In the genomic region with DNA sequence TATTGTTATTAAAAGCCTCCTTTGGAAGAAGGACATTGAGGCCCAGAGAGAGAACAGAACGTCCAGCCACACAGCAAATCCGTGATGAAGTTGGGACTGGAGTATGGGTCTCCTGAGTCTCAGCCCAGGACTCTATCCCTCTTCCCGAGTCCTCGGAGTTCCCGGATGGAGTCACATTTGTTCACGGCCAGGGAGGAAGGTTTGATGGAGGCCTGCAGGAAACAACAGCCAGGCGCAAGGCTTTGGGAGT, we compare ENCODE assay signal across 8 cellular contexts. TPM values are rescaled to one million over a fixed set of nuclear protein-coding genes. Genes with fewer than 3 reads are reported as not detected.
DNase-seq lines count a peak whose midpoint lies in the region; ATAC-seq and TF ChIP-seq lines count a peak whose summit lies in the region.

No MANE protein-coding gene starts in this region.

- H3K4me2 ChIP-seq in osteoblast (ENCODE audit: insufficient read depth, low read length) = peak overlapping the region; percentile 97

- H3K4me1 ChIP-seq in NT2/D1 (ENCODE audit: insufficient read depth, insufficient read length) (peaks cover 15% of the 10 kb centered on the region), osteoblast (ENCODE audit: insufficient read depth, low read length) (peaks cover 24% of the 10 kb centered on the region)

- TF ChIP-seq CTCF in epithelial cell of esophagus (IDR thresholded peaks at IDR 0.05; ENCODE audit: insufficient read depth, low read depth, low read length, missing control alignments) (no peak), osteoblast (IDR thresholded peaks at IDR 0.05; ENCODE audit: extremely low read depth, low read depth, low read length) (no peak)

- peaks cover 60% of the 10 kb centered on the region for H3K36me3 ChIP-seq in NT2/D1 (ENCODE audit: insufficient read depth, insufficient read length, low read length)
- peaks cover 23% of the 10 kb centered on the region for H3K36me3 ChIP-seq in osteoblast (ENCODE audit: insufficient read depth, low read length)

- H3K4me3 ChIP-seq in GM08714 (ENCODE audit: low read length) (peak overlapping the region; percentile 54; the same call in 1 of the 2 replicates), NT2/D1 (ENCODE audit: insufficient read length, low read depth) (peak overlapping the region; percentile 75), epithelial cell of esophagus (ENCODE audit: low read length) (peak overlapping the region; percentile 47), osteoblast (ENCODE audit: insufficient read depth, low read length) (peak overlapping the region; percentile 89)

- DNase-seq in NT2/D1 (ENCODE audit: low read depth, low spot score) = no peak
- no peak for DNase-seq in epithelial cell of esophagus (ENCODE audit: low read depth)
- no peak for DNase-seq in osteoblast (ENCODE audit: insufficient read length, low spot score, missing footprints)
- no peak for DNase-seq in stimulated activated naive CD4-positive, alpha-beta T cell (lab: John Stamatoyannopoulos, UW)
- DNase-seq in stimulated activated CD4-positive, alpha-beta T cell treated with anti-CD3 and anti-CD28 coated beads, Interleukin-2, amount 100 ng/mL, for 24 hours = no peak
- DNase-seq in HK-2 (ENCODE audit: unreplicated experiment) = no peak

- peaks cover 24% of the 10 kb centered on the region for H4K20me1 ChIP-seq in osteoblast (ENCODE audit: insufficient read depth, low read length)

- peak overlapping the region; percentile 97 for H3K27ac ChIP-seq in osteoblast (ENCODE audit: low read depth, low read length)

- no peak for ATAC-seq in GM18907 (IDR thresholded peaks at IDR 0.05; ENCODE audit: unreplicated experiment)

- H3K9ac ChIP-seq in NT2/D1 (ENCODE audit: insufficient read length, low read depth) = peak overlapping the region; percentile 88

- peak overlapping the region; percentile 92 for H2AFZ ChIP-seq in osteoblast (ENCODE audit: low read length)

- no peaks in the 10 kb centered on the region for H3K27me3 ChIP-seq in NT2/D1 (ENCODE audit: insufficient read depth, insufficient read length)
- no peaks in the 10 kb centered on the region for H3K27me3 ChIP-seq in osteoblast (ENCODE audit: insufficient read depth, low read length)

- peaks cover 38% of the 10 kb centered on the region for H3K79me2 ChIP-seq in osteoblast (ENCODE audit: insufficient read depth, low read length)

- H3K9me3 ChIP-seq in NT2/D1 (ENCODE audit: insufficient read depth, low read length) (no peaks in the 10 kb centered on the region), osteoblast (ENCODE audit: low read depth, low read length) (no peaks in the 10 kb centered on the region)

RNA-seq across cellular contexts. Expression of a gene that starts 0.4 kb away (rescaled TPM):
- 136 and 140 TPM in 2 replicates for total RNA-seq in osteoblast

RNA-seq across cellular contexts. Expression of a gene that starts 21.3 kb away (rescaled TPM):
- total RNA-seq in osteoblast = 8.0 and 11.8 TPM in 2 replicates

RNA-seq across cellular contexts. Expression of a gene that starts 26.4 kb away (rescaled TPM):
- total RNA-seq in osteoblast = 1.8 TPM in 2 replicates

RNA-seq across cellular contexts. Expression of a gene that starts 29.8 kb away (rescaled TPM):
- total RNA-seq in osteoblast = under 0.01 TPM in 1 of 2 replicates, not detected in the other

RNA-seq across cellular contexts. Expression of a gene that starts 43.0 kb away (rescaled TPM):
- total RNA-seq in osteoblast = 21.5 and 24.2 TPM in 2 replicates
